10 cellular contexts compared by ENCODE assay signal in the genomic region with DNA sequence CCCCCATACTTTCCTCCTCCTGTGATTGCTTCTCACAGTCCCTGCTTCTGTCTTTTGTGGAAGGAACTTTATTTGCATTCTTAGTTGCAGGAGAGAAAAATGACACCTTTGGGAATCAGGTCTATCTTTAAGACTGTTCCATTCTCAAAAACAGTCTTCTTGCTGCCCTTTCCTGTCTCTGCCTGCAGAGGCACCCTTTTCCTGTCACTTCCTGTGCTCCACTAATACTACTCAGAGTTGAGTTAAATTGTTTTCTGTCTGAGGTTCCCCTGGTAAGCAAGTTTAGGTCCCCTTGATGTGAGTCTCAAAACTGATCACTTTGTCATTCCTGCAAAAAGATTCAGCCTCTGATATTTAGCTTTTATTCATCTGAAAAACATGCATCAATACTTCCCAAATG.
DNase-seq lines count a peak whose midpoint lies in the region; ATAC-seq and TF ChIP-seq lines count a peak whose summit lies in the region.
"Had no signal": no experiment of that assay in that cellular context is flagged by ENCODE, and none has a peak within 500 bp of the region (broad histone marks: within the 10 kb centered on the region; RNA-seq: fewer than 3 reads in every experiment).

No MANE protein-coding gene starts in this region.

- no peak for ATAC-seq in left cardiac atrium
- peak; percentile 68 for ATAC-seq in HG02973 (IDR thresholded peaks at IDR 0.05; ENCODE audit: unreplicated experiment)

- H3K9me3 ChIP-seq in left ventricle myocardium inferior (replicated peaks) (no peaks in the 10 kb centered on the region), transverse colon (no peaks in the 10 kb centered on the region)

- in situ Hi-C loops in astrocyte of the spinal cord (cut with HindIII; ENCODE audit: low sequenced_read_pairs): no loop called here
- in situ Hi-C loops in transverse colon (cut with MboI; ENCODE audit: low pct_ligation_motif_present in 1 of 4, low pct_unique_long_range_greater_than_20kb in 1 of 4, low sequenced_read_pairs in 3 of 4): no loop called here

- TF ChIP-seq CTCF in left ventricle myocardium inferior (IDR thresholded peaks at IDR 0.05; ENCODE audit: borderline replicate concordance): peak; percentile 40
- TF ChIP-seq CTCF in astrocyte of the spinal cord (IDR thresholded peaks at IDR 0.05; ENCODE audit: low read depth, low read length): peak; percentile 56
- TF ChIP-seq CTCF in transverse colon (IDR thresholded peaks at IDR 0.05): peak in 3 of 5 experiments; percentile 18 to 28 (median 27)

- TF ChIP-seq EP300 in transverse colon (IDR thresholded peaks at IDR 0.05; ENCODE audit: low read depth): no peak

- no peaks in the 10 kb centered on the region for H3K36me3 ChIP-seq in left ventricle myocardium inferior
- no peaks in the 10 kb centered on the region for H3K36me3 ChIP-seq in transverse colon

- H3K27ac ChIP-seq in left ventricle myocardium inferior (replicated peaks) (no peak overlapping the region), transverse colon (no peak overlapping the region)

- H3K27me3 ChIP-seq in left ventricle myocardium inferior (ENCODE audit: low read depth) (peaks cover 21% of the 10 kb centered on the region), transverse colon (no peaks in the 10 kb centered on the region)

- H3K4me3 ChIP-seq in left ventricle myocardium inferior (no peak overlapping the region), astrocyte of the spinal cord (ENCODE audit: low read depth, low read length) (no peak overlapping the region), transverse colon (no peak overlapping the region)

- H3K4me1 ChIP-seq in left ventricle myocardium inferior (no peaks in the 10 kb centered on the region), transverse colon (no peaks in the 10 kb centered on the region)

- no peak for TF ChIP-seq POLR2A in transverse colon (IDR thresholded peaks at IDR 0.05)

- intact Hi-C loops in left ventricle myocardium inferior (cut with micrococcal nuclease) (no loop called here), left cardiac atrium (cut with DNase I) (no loop called here), transverse colon (cut with DNase I; ENCODE audit: low total_unique reads) (no loop called here)

- DNase-seq in left ventricle myocardium inferior (no peak), left cardiac atrium (no peak), astrocyte of the spinal cord (ENCODE audit: low read depth, low spot score) (no peak), transverse colon (no peak), dermis blood vessel endothelial cell (no peak), activated gamma-delta T cell (lab: John Stamatoyannopoulos, UW) (no peak), SIG-M5 treated with dmso at 0.1 percent for 504 hours (lab: John Stamatoyannopoulos, UW; ENCODE audit: unreplicated experiment) (no peak)
- DNase-seq: NCI-H1417; stimulated activated CD4-positive, alpha-beta T cell treated with anti-CD3 and anti-CD28 coated beads, Interleukin-1b, Interleukin-23, amount 100 ng/mL, for 48 hours had no signal
